ENCODE assay signal across 29 cellular contexts in genomic region chr10:117721883-117722282, GRCh38.
DNase-seq lines count a peak whose midpoint lies in the region; ATAC-seq, FAIRE-seq and TF ChIP-seq lines count a peak whose summit lies in the region.
"Had no signal": no experiment of that assay in that cellular context is flagged by ENCODE, and none has a peak within 500 bp of the region (broad histone marks: within the 10 kb centered on the region; RNA-seq: fewer than 3 reads in every experiment).

No MANE protein-coding gene starts in this region.

- H3K36me3 Mint-ChIP-seq in nephron (ENCODE audit: low read depth) (no peaks in the 10 kb centered on the region), neural progenitor cell (no peaks in the 10 kb centered on the region), type B pancreatic cell (no peaks in the 10 kb centered on the region), GM23338 (ENCODE audit: low read depth) (no peaks in the 10 kb centered on the region)
- no peaks in the 10 kb centered on the region for H3K36me3 Mint-ChIP-seq in activated T-helper 17 cell treated with anti-CD3 and anti-CD28 coated beads, Interleukin-2, amount 50 U/mL, for 72 hours (ENCODE audit: low read depth)
- H3K36me3 Mint-ChIP-seq: CD14-positive monocyte; CD4-positive, alpha-beta memory T cell; CD4-positive, CD25-positive, alpha-beta regulatory T cell; CD8-positive, alpha-beta memory T cell had no signal

- H3K27me3 Mint-ChIP-seq in nephron (ENCODE audit: low read depth) (peaks cover 13% of the 10 kb centered on the region), neural progenitor cell (ENCODE audit: insufficient read depth, low read depth) (peaks cover 9% of the 10 kb centered on the region), type B pancreatic cell (peaks cover 21% of the 10 kb centered on the region), GM23338 (ENCODE audit: insufficient read depth, low read depth, poor library complexity) (peaks cover 11% of the 10 kb centered on the region)
- H3K27me3 Mint-ChIP-seq in activated T-helper 17 cell treated with anti-CD3 and anti-CD28 coated beads, Interleukin-2, amount 50 U/mL, for 72 hours: peaks cover 9% of the 10 kb centered on the region

- TF ChIP-seq CTCF in nephron (IDR thresholded peaks at IDR 0.05; ENCODE audit: unreplicated experiment in 3 of 3): no peak
- no peak for TF ChIP-seq CTCF in neural progenitor cell (IDR thresholded peaks at IDR 0.05)
- TF ChIP-seq CTCF in type B pancreatic cell (conservative IDR thresholded peaks at IDR 0.05): no peak
- TF ChIP-seq CTCF in GM23338 (conservative IDR thresholded peaks at IDR 0.05; ENCODE audit: low read depth in 2 of 2): no peak

- H3K9me3 ChIP-seq in neural progenitor cell (ENCODE audit: low read depth): no peaks in the 10 kb centered on the region
- H3K9me3 ChIP-seq: BE2C had no signal

- no peaks in the 10 kb centered on the region for H3F3A ChIP-seq in neural progenitor cell (ENCODE audit: low read depth)
- H3F3A ChIP-seq in GM23338 (replicated peaks; ENCODE audit: low read depth): no peaks in the 10 kb centered on the region

- peaks cover 22% of the 10 kb centered on the region for H3K4me1 ChIP-seq in neural progenitor cell
- H3K4me1 ChIP-seq in GM23338 (ENCODE audit: insufficient read depth): peaks cover 7% of the 10 kb centered on the region; the same call in 1 of the 2 replicates
- H3K4me1 ChIP-seq: BE2C, BLaER1 had no signal

- H3K9ac ChIP-seq in neural progenitor cell: no peak overlapping the region
- H3K9ac ChIP-seq: BLaER1 had no signal

- H3K27ac ChIP-seq in neural progenitor cell: no peak overlapping the region
- no peak overlapping the region for H3K27ac ChIP-seq in GM23338 (ENCODE audit: low read depth)
- H3K27ac ChIP-seq: BLaER1 had no signal

- no peaks in the 10 kb centered on the region for H3K9me2 ChIP-seq in GM23338 (ENCODE audit: insufficient read depth)

- H3K27ac Mint-ChIP-seq in nephron: peak overlapping the region; percentile 79 to 89 (median 80)
- H3K27ac Mint-ChIP-seq in neural progenitor cell: peak overlapping the region; percentile 90
- peak overlapping the region; percentile 34 for H3K27ac Mint-ChIP-seq in type B pancreatic cell
- no peak overlapping the region for H3K27ac Mint-ChIP-seq in GM23338
- no peak overlapping the region for H3K27ac Mint-ChIP-seq in activated T-helper 17 cell treated with anti-CD3 and anti-CD28 coated beads, Interleukin-2, amount 50 U/mL, for 72 hours
- H3K27ac Mint-ChIP-seq: CD14-positive monocyte; CD4-positive, alpha-beta memory T cell; CD4-positive, CD25-positive, alpha-beta regulatory T cell; CD8-positive, alpha-beta memory T cell had no signal

- peak; percentile 80 for FAIRE-seq in endometrium (lab: Jason Lieb, UNC)
- FAIRE-seq: A204.1, GM12878, GM12892, GM18507 had no signal

- H3K36me3 ChIP-seq in neural progenitor cell (no peaks in the 10 kb centered on the region), GM23338 (ENCODE audit: insufficient read depth) (no peaks in the 10 kb centered on the region)
- H3K36me3 ChIP-seq: BE2C, BLaER1 had no signal

- H3K27me3 ChIP-seq in neural progenitor cell (no peaks in the 10 kb centered on the region), GM23338 (ENCODE audit: insufficient read depth) (no peaks in the 10 kb centered on the region)
- H3K27me3 ChIP-seq: BLaER1 had no signal

- no peaks in the 10 kb centered on the region for H3K79me2 ChIP-seq in neural progenitor cell (ENCODE audit: low read depth)
- H3K79me2 ChIP-seq in GM23338 (replicated peaks; ENCODE audit: insufficient read depth): no peaks in the 10 kb centered on the region

- peaks cover 45% of the 10 kb centered on the region for H3K4me1 Mint-ChIP-seq in nephron
- H3K4me1 Mint-ChIP-seq in neural progenitor cell: peaks cover 53% of the 10 kb centered on the region
- peaks cover 48% of the 10 kb centered on the region for H3K4me1 Mint-ChIP-seq in type B pancreatic cell (ENCODE audit: unreplicated experiment)
- peaks cover 12% of the 10 kb centered on the region; the same call in 2 of the 3 replicates for H3K4me1 Mint-ChIP-seq in GM23338
- no peaks in the 10 kb centered on the region for H3K4me1 Mint-ChIP-seq in activated T-helper 17 cell treated with anti-CD3 and anti-CD28 coated beads, Interleukin-2, amount 50 U/mL, for 72 hours
- H3K4me1 Mint-ChIP-seq: CD14-positive monocyte; CD4-positive, alpha-beta memory T cell; CD4-positive, CD25-positive, alpha-beta regulatory T cell; CD8-positive, alpha-beta memory T cell had no signal

- H3K9me3 Mint-ChIP-seq in nephron: peaks cover 2% of the 10 kb centered on the region
- H3K9me3 Mint-ChIP-seq in neural progenitor cell: peaks cover 2% of the 10 kb centered on the region
- peaks cover 8% of the 10 kb centered on the region for H3K9me3 Mint-ChIP-seq in type B pancreatic cell
- no peaks in the 10 kb centered on the region; the same call in 2 of the 3 replicates for H3K9me3 Mint-ChIP-seq in GM23338
- no peaks in the 10 kb centered on the region for H3K9me3 Mint-ChIP-seq in activated T-helper 17 cell treated with anti-CD3 and anti-CD28 coated beads, Interleukin-2, amount 50 U/mL, for 72 hours
- H3K9me3 Mint-ChIP-seq: CD4-positive, CD25-positive, alpha-beta regulatory T cell had no signal

- no peak overlapping the region for H2AFZ ChIP-seq in neural progenitor cell (replicated peaks)
- no peak overlapping the region for H2AFZ ChIP-seq in GM23338

- peak; percentile 0 for DNase-seq in neural progenitor cell (ENCODE audit: low spot score)
- DNase-seq in type B pancreatic cell (ENCODE audit: extremely low spot score, unreplicated experiment): no peak
- DNase-seq in NCI-H69 (lab: John Stamatoyannopoulos, UW): no peak
- DNase-seq in GM23338 (ENCODE audit: low spot score): no peak
- DNase-seq: 8988T; ACHN; BE2C; C1 segment of cervical spinal cord; CD4-positive, alpha-beta memory T cell; CD4-positive, CD25-positive, alpha-beta regulatory T cell; CD8-positive, alpha-beta memory T cell; COR-L47; DMS 273 treated with DMSO at 0.1 percent for 48 hours; DMS153; DMS53; DMS79; DND-41; EL; GDM1 had no signal

- H3K4me3 ChIP-seq in neural progenitor cell (no peak overlapping the region), GM23338 (no peak overlapping the region)
- H3K4me3 ChIP-seq: BLaER1, GM12878 had no signal

- ATAC-seq in HG02938 (IDR thresholded peaks at IDR 0.05; ENCODE audit: unreplicated experiment): no peak
- no peak for ATAC-seq in GM23338
- ATAC-seq in activated T-helper 17 cell treated with anti-CD3 and anti-CD28 coated beads, Interleukin-2, amount 50 U/mL, for 72 hours (replicated peaks): no peak
- ATAC-seq: GM12878 had no signal

- H4K20me1 ChIP-seq in neural progenitor cell (ENCODE audit: low read depth) (no peaks in the 10 kb centered on the region), GM23338 (replicated peaks; ENCODE audit: insufficient read depth) (no peaks in the 10 kb centered on the region)
- H4K20me1 ChIP-seq: BLaER1 had no signal

- peak overlapping the region; percentile 39 to 71 (median 63) for H3K4me3 Mint-ChIP-seq in nephron
- H3K4me3 Mint-ChIP-seq in neural progenitor cell: no peak overlapping the region
- H3K4me3 Mint-ChIP-seq in type B pancreatic cell: no peak overlapping the region
- H3K4me3 Mint-ChIP-seq in GM23338: no peak overlapping the region
- H3K4me3 Mint-ChIP-seq in activated T-helper 17 cell treated with anti-CD3 and anti-CD28 coated beads, Interleukin-2, amount 50 U/mL, for 72 hours: no peak overlapping the region
- H3K4me3 Mint-ChIP-seq: CD4-positive, alpha-beta memory T cell; CD8-positive, alpha-beta memory T cell had no signal

- H3K4me2 ChIP-seq in neural progenitor cell: peak overlapping the region; percentile 59
- no peak overlapping the region for H3K4me2 ChIP-seq in GM23338
- H3K4me2 ChIP-seq: BLaER1 had no signal

TF ChIP-seq in GM23338, 12 proteins besides CTCF, POLR2A, EP300 and RAD21 (continues in another document):
- no peak for TF ChIP-seq REST (IDR thresholded peaks at IDR 0.05; ENCODE audit: unreplicated experiment)
- no peak for TF ChIP-seq CREB1 (CRISPR knock-in tag; IDR thresholded peaks at IDR 0.05; ENCODE audit: low read depth)
- TF ChIP-seq ETS1 (IDR thresholded peaks at IDR 0.05): no peak
- TF ChIP-seq JUNB (IDR thresholded peaks at IDR 0.05; ENCODE audit: unreplicated experiment): no peak
- TF ChIP-seq EZH2phosphoT487 (IDR thresholded peaks at IDR 0.05; ENCODE audit: unreplicated experiment): no peak
- TF ChIP-seq ZNF114 (CRISPR knock-in tag; IDR thresholded peaks at IDR 0.05): no peak
- TF ChIP-seq EZH2 (IDR thresholded peaks at IDR 0.05; ENCODE audit: low read depth, unreplicated experiment): no peak
- TF ChIP-seq NANOG (IDR thresholded peaks at IDR 0.05; ENCODE audit: borderline replicate concordance): no peak

Comparison
In these comparisons a context has a peak if more than half of its experiments do, and no peak if none do; other contexts are left out.
1. H3K27ac Mint-ChIP-seq: peak in nephron (3 of 3), neural progenitor cell (single experiment) and type B pancreatic cell (single experiment); none in GM23338 (single experiment) and activated T-helper 17 cell treated with anti-CD3 and anti-CD28 coated beads, Interleukin-2, amount 50 U/mL, for 72 hours (single experiment).
2. H3K4me3 Mint-ChIP-seq: peak in nephron (3 of 3); none in neural progenitor cell (single experiment), type B pancreatic cell (single experiment), GM23338 (single experiment) and activated T-helper 17 cell treated with anti-CD3 and anti-CD28 coated beads, Interleukin-2, amount 50 U/mL, for 72 hours (single experiment).